1 cellular context compared by ENCODE assay signal in genomic region chr3:119279844-119280243, GRCh38.
TF ChIP-seq lines count a peak whose summit lies in the region.

No MANE protein-coding gene starts in this region.

TF ChIP-seq in H1, 55 proteins besides CTCF, POLR2A, EP300 and RAD21:
- TF ChIP-seq SIN3A (conservative IDR thresholded peaks at IDR 0.05 in 1 of 2, IDR thresholded peaks at IDR 0.05 in 1 of 2; ENCODE audit: low read depth in 1 of 2, low read length in 2 of 2): no peak
- TF ChIP-seq TCF12 (IDR thresholded peaks at IDR 0.05; ENCODE audit: low read depth, low read length): no peak
- no peak for TF ChIP-seq HDAC2 (IDR thresholded peaks at IDR 0.05; ENCODE audit: borderline replicate concordance in 1 of 2, low read depth in 2 of 2, low read length in 2 of 2)
- TF ChIP-seq BCL11A (IDR thresholded peaks at IDR 0.05; ENCODE audit: low read depth in 2 of 2, low read length in 2 of 2): no peak
- TF ChIP-seq SAP30 (IDR thresholded peaks at IDR 0.05; ENCODE audit: insufficient read depth, insufficient replicate concordance, low read length): no peak
- no peak for TF ChIP-seq POLR2AphosphoS5 (IDR thresholded peaks at IDR 0.05; ENCODE audit: low read depth, low read length)
- TF ChIP-seq TEAD4 (IDR thresholded peaks at IDR 0.05; ENCODE audit: low read depth, low read length): no peak
- no peak for TF ChIP-seq TBP (IDR thresholded peaks at IDR 0.05; ENCODE audit: low read depth, low read length)
- TF ChIP-seq CHD1 (IDR thresholded peaks at IDR 0.05; ENCODE audit: low read depth, low read length): no peak
- no peak for TF ChIP-seq SP1 (IDR thresholded peaks at IDR 0.05; ENCODE audit: low read depth, low read length)
- TF ChIP-seq, protein P1, sequence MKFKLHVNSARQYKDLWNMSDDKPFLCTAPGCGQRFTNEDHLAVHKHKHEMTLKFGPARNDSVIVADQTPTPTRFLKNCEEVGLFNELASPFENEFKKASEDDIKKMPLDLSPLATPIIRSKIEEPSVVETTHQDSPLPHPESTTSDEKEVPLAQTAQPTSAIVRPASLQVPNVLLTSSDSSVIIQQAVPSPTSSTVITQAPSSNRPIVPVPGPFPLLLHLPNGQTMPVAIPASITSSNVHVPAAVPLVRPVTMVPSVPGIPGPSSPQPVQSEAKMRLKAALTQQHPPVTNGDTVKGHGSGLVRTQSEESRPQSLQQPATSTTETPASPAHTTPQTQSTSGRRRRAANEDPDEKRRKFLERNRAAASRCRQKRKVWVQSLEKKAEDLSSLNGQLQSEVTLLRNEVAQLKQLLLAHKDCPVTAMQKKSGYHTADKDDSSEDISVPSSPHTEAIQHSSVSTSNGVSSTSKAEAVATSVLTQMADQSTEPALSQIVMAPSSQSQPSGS (IDR thresholded peaks at IDR 0.05; ENCODE audit: low read length): no peak
- TF ChIP-seq RBBP5 (IDR thresholded peaks at IDR 0.05; ENCODE audit: borderline replicate concordance, low read depth, low read length): no peak
- no peak for TF ChIP-seq TAF7 (optimal IDR thresholded peaks at IDR 0.05; ENCODE audit: borderline replicate concordance, low read depth, low read length)
- no peak for TF ChIP-seq CHD2 (IDR thresholded peaks at IDR 0.05; ENCODE audit: low read length)
- TF ChIP-seq, protein P2, sequence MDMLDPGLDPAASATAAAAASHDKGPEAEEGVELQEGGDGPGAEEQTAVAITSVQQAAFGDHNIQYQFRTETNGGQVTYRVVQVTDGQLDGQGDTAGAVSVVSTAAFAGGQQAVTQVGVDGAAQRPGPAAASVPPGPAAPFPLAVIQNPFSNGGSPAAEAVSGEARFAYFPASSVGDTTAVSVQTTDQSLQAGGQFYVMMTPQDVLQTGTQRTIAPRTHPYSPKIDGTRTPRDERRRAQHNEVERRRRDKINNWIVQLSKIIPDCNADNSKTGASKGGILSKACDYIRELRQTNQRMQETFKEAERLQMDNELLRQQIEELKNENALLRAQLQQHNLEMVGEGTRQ (IDR thresholded peaks at IDR 0.05; ENCODE audit: low read length): no peak
TF ChIP-seq in H1: peak in this region for 0.
